In the genomic region with DNA sequence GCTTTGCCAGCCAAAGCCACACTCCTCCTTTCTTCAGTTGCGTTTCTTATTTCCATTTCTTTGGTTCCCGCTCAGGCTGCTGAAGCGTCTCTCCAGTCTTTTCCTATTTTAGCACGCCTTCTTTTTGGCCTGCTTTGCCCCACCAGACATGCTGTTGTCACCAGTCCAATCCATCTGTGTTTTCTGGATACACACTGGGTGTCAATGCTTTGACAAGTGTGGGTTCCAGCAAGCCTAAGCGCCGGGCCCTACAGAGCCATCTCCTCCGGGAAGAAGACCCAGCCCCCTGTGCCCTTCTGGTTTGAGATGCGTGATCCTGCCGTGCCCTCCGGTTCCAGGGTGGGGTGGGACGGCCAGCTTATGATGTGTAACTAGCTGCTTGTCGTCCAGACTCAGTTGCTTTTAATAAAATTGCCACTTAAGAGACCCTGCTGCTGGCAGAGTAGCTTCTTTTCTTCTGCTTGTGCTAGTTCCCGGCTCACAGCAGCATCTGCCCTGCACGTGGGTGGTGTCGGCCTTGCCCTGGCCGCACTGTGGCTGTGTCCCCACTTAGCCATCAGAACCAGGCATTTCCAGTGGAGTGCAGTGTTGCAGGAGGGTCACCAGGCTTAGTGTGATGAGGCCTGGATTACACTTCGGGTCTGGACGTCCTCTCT, we compare ENCODE assay signal across 17 cellular contexts.
"Had no signal": no experiment of that assay in that cellular context is flagged by ENCODE, and none has a peak within 500 bp of the region (broad histone marks: within the 10 kb centered on the region; RNA-seq: fewer than 3 reads in every experiment).

No MANE protein-coding gene starts in this region.

- H3K4me3 ChIP-seq: cardiac muscle cell, gastroesophageal sphincter, hepatocyte, stomach, tibial artery, uterus had no signal

- H3K9me3 Mint-ChIP-seq: activated CD4-positive, alpha-beta memory T cell treated with anti-CD3 and anti-CD28 coated beads for 36 hours; activated T-cell treated with anti-CD3 and anti-CD28 coated beads, Interleukin-2, amount 50 U/mL, for 72 hours; effector memory CD8-positive, alpha-beta T cell; nephron; T-cell had no signal

- H3K4me3 Mint-ChIP-seq: activated CD4-positive, alpha-beta memory T cell treated with anti-CD3 and anti-CD28 coated beads for 36 hours; activated T-cell treated with anti-CD3 and anti-CD28 coated beads, Interleukin-2, amount 50 U/mL, for 72 hours; effector memory CD8-positive, alpha-beta T cell; nephron; T-cell had no signal

- H3K4me2 ChIP-seq: hepatocyte had no signal

- H3K4me1 ChIP-seq: tibial artery, uterus had no signal

- H3K36me3 Mint-ChIP-seq: activated CD4-positive, alpha-beta memory T cell treated with anti-CD3 and anti-CD28 coated beads for 36 hours; T-cell had no signal

- H2AFZ ChIP-seq: hepatocyte had no signal

- H3K36me3 ChIP-seq: cardiac muscle cell, gastroesophageal sphincter, tibial artery, uterus had no signal

- ATAC-seq: activated T-cell treated with anti-CD3 and anti-CD28 coated beads, Interleukin-2, amount 50 U/mL, for 72 hours; effector memory CD8-positive, alpha-beta T cell; gastroesophageal sphincter; T-cell had no signal

- DNase-seq: activated CD4-positive, alpha-beta memory T cell treated with anti-CD3 and anti-CD28 coated beads for 36 hours; activated CD8-positive, alpha-beta memory T cell treated with anti-CD3 and anti-CD28 coated beads, Interleukin-2, amount 50 U/mL, for 4 hours; activated T-cell treated with anti-CD3 and anti-CD28 coated beads, Interleukin-2, amount 50 U/mL, for 72 hours; effector memory CD8-positive, alpha-beta T cell; stimulated activated CD4-positive, alpha-beta T cell treated with anti-CD3 and anti-CD28 coated beads, Interleukin-15, amount 100 ng/mL, for 24 hours; stimulated activated CD4-positive, alpha-beta T cell treated with anti-CD3 and anti-CD28 coated beads, Interleukin-4, amount 100 ng/mL, for 24 hours; stomach; T-cell; T1000; tibial artery; uterus had no signal

- H3K27ac Mint-ChIP-seq: activated CD4-positive, alpha-beta memory T cell treated with anti-CD3 and anti-CD28 coated beads for 36 hours; activated T-cell treated with anti-CD3 and anti-CD28 coated beads, Interleukin-2, amount 50 U/mL, for 72 hours; effector memory CD8-positive, alpha-beta T cell; T-cell had no signal

- H3K9me3 ChIP-seq: gastroesophageal sphincter, stomach, tibial artery, uterus had no signal

- H3K27me3 ChIP-seq: cardiac muscle cell, gastroesophageal sphincter, hepatocyte, stomach, tibial artery, uterus had no signal

- H3K27ac ChIP-seq: cardiac muscle cell, epithelial cell of prostate, hepatocyte, stomach, tibial artery, uterus, VCaP had no signal
